ENCODE assay signal across 27 cellular contexts in the genomic region with DNA sequence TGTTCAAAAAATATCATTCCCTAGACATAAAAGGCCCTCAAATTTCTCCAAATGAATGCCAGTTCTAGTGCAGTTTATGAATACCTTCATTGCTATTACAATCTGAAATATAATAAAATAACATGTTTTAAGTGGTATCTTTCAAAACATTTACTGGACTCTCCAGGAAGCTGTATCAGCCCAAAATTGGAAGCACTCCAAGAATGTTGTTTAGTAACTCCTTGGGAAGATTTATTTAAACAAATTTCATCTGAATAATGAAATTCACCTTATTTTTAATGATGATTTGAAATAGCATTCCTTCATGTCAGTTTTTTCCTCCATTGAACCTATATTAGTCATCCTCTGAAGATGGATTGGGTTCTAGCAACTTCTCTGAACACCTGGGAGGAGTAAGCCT.
DNase-seq lines count a peak whose midpoint lies in the region; ATAC-seq, FAIRE-seq and TF ChIP-seq lines count a peak whose summit lies in the region.
"Had no signal": no experiment of that assay in that cellular context is flagged by ENCODE, and none has a peak within 500 bp of the region (broad histone marks: within the 10 kb centered on the region; RNA-seq: fewer than 3 reads in every experiment).

No MANE protein-coding gene starts in this region.

- H2AFZ ChIP-seq in astrocyte (ENCODE audit: low read depth, low read length), result no peak overlapping the region

- no peak overlapping the region for H3K4me2 ChIP-seq in astrocyte (ENCODE audit: low read length)

- no peaks in the 10 kb centered on the region for H3K9me3 Mint-ChIP-seq in astrocyte (ENCODE audit: unreplicated experiment)
- H3K9me3 Mint-ChIP-seq: activated naive CD4-positive, alpha-beta T cell treated with anti-CD3 and anti-CD28 coated beads for 36 hours; endodermal cell had no signal

- FAIRE-seq in astrocyte (lab: Jason Lieb, UNC), result no peak
- no peak for FAIRE-seq in RCC 7860 (lab: Jason Lieb, UNC)
- FAIRE-seq: D721Med, G401.6, HepG2, kidney, TTC549 had no signal

- no peak overlapping the region for H3K27ac Mint-ChIP-seq in astrocyte (ENCODE audit: unreplicated experiment)
- H3K27ac Mint-ChIP-seq: activated naive CD4-positive, alpha-beta T cell treated with anti-CD3 and anti-CD28 coated beads for 36 hours; endodermal cell had no signal

- ATAC-seq in GM21423 (IDR thresholded peaks at IDR 0.05; ENCODE audit: unreplicated experiment), result no peak
- ATAC-seq: HepG2, Right ventricle myocardium inferior had no signal

- no peaks in the 10 kb centered on the region for H3K36me3 ChIP-seq in astrocyte (ENCODE audit: insufficient read depth, low read length)
- H3K36me3 ChIP-seq in right atrium auricular region, result no peaks in the 10 kb centered on the region
- H3K36me3 ChIP-seq: ascending aorta, colonic mucosa had no signal

- H3K4me1 Mint-ChIP-seq in astrocyte (ENCODE audit: low read depth, unreplicated experiment), result no peaks in the 10 kb centered on the region
- H3K4me1 Mint-ChIP-seq: endodermal cell had no signal

- no peak overlapping the region for H3K9ac ChIP-seq in astrocyte (ENCODE audit: low read length)

- no peak overlapping the region for H3K4me3 Mint-ChIP-seq in astrocyte (ENCODE audit: unreplicated experiment)
- H3K4me3 Mint-ChIP-seq: activated naive CD4-positive, alpha-beta T cell treated with anti-CD3 and anti-CD28 coated beads for 36 hours; endodermal cell had no signal

- H3K36me3 Mint-ChIP-seq in astrocyte (ENCODE audit: low read depth, unreplicated experiment), result no peaks in the 10 kb centered on the region

- no peaks in the 10 kb centered on the region for H3K79me2 ChIP-seq in astrocyte (ENCODE audit: insufficient read depth, low read length)

- no peaks in the 10 kb centered on the region for H4K20me1 ChIP-seq in astrocyte (ENCODE audit: insufficient read depth, low read length)

- H3K9me3 ChIP-seq in astrocyte (ENCODE audit: insufficient read depth, low read depth, low read length), result no peaks in the 10 kb centered on the region
- no peaks in the 10 kb centered on the region for H3K9me3 ChIP-seq in right atrium auricular region
- H3K9me3 ChIP-seq: ascending aorta, colonic mucosa had no signal

- TF ChIP-seq CTCF in astrocyte (IDR thresholded peaks at IDR 0.05; ENCODE audit: insufficient read depth, low read depth, low read length), result no peak
- no peak for TF ChIP-seq CTCF in right atrium auricular region (IDR thresholded peaks at IDR 0.05)

- no peaks in the 10 kb centered on the region for H3K27me3 Mint-ChIP-seq in astrocyte (ENCODE audit: low read depth, unreplicated experiment)

- H3K27ac ChIP-seq in astrocyte (ENCODE audit: low read depth, low read length), result no peak overlapping the region
- no peak overlapping the region for H3K27ac ChIP-seq in right atrium auricular region
- H3K27ac ChIP-seq: ascending aorta, C4-2B, colonic mucosa had no signal

- H3K4me1 ChIP-seq in astrocyte (ENCODE audit: insufficient read depth, low read length) (no peaks in the 10 kb centered on the region), right atrium auricular region (no peaks in the 10 kb centered on the region)
- H3K4me1 ChIP-seq: ascending aorta, colonic mucosa had no signal

- H3K4me3 ChIP-seq in astrocyte (ENCODE audit: insufficient read depth, low read depth, low read length) (no peak overlapping the region), right atrium auricular region (no peak overlapping the region)
- H3K4me3 ChIP-seq: ascending aorta, colonic mucosa had no signal

- no peaks in the 10 kb centered on the region for H3K27me3 ChIP-seq in astrocyte (ENCODE audit: insufficient read depth, low read length)
- H3K27me3 ChIP-seq in right atrium auricular region, result no peaks in the 10 kb centered on the region
- H3K27me3 ChIP-seq: ascending aorta, colonic mucosa had no signal

- peak; percentile 9 for DNase-seq in A172 (ENCODE audit: low spot score)
- peak; percentile 16 for DNase-seq in HCEC 1CT
- DNase-seq in astrocyte (ENCODE audit: low read depth), result peak; percentile 14
- DNase-seq in fibroblast of peridontal ligament (ENCODE audit: extremely low read depth), result peak; percentile 59
- DNase-seq in NCI-H1417 treated with DMSO at 0.1 percent for 48 hours (lab: John Stamatoyannopoulos, UW), result no peak
- DNase-seq in RCC 7860 (ENCODE audit: low spot score), result no peak
- no peak for DNase-seq in right atrium auricular region (ENCODE audit: low spot score)
- DNase-seq: activated CD4-positive, alpha-beta T cell treated with anti-CD3 and anti-CD28 coated beads for 1 hour; activated CD8-positive, alpha-beta memory T cell treated with anti-CD3 and anti-CD28 coated beads for 24 hours; activated naive CD4-positive, alpha-beta T cell treated with anti-CD3 and anti-CD28 coated beads for 36 hours; activated T-cell treated with anti-CD3 and anti-CD28 coated beads, Interleukin-2, amount 50 U/mL, for 48 hours; colonic mucosa; endodermal cell; H7; kidney; NCI-H1436 treated with DMSO at 0.1 percent for 48 hours; NCI-H526 treated with DMSO at 0.1 percent for 48 hours; nucleus accumbens; stimulated activated CD4-positive, alpha-beta T cell treated with anti-CD3 and anti-CD28 coated beads, Interleukin-12 subunit alpha, Interleukin-12 subunit beta, amount 100 ng/mL, for 4 hours had no signal

Comparison
In these comparisons a context has a peak if more than half of its experiments do, and no peak if none do; other contexts are left out.
1. DNase-seq: peak in A172 (single experiment), HCEC 1CT (single experiment), astrocyte (single experiment) and fibroblast of peridontal ligament (single experiment); none in NCI-H1417 treated with DMSO at 0.1 percent for 48 hours (single experiment), RCC 7860 (single experiment) and right atrium auricular region (single experiment).